In the genomic region with DNA sequence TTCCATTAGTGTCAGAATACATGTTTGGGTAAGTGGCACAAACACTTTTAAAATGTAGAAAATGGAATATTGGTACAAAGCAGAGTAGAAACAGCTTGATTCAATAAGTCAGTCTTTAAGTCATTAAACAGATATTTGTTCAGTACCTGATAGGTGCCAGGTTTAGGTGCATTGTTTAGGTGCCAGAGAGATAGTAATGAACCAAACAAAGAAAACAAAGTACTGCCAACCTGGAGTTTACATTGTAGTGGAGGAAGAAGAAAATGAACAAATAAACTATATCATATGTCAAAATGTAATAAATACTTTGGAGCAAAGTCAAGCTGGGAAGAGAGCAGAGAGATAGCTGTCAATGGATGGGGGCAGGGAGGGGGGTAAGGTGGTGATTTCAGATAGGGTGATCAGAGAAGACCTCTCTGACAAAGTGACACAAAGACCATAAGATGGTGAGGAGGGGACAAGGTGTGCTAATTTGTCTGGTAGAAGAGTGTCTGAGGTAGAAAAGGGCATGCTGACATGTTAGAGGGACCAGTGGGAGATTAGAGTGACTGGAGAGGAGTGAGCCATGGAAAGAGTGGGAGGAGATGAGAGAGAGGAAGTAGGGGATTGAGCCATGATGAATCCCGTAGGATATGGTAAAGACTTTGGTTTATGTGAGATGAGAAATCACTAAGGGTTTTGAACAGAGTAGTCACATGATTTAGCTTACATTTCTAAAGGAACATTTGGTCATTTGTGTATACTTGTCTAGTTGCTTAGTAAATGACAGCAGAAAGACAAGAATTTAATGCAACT, we compare ENCODE assay signal across 19 cellular contexts.
"Had no signal": no experiment of that assay in that cellular context is flagged by ENCODE, and none has a peak within 500 bp of the region (broad histone marks: within the 10 kb centered on the region; RNA-seq: fewer than 3 reads in every experiment).

No MANE protein-coding gene starts in this region.

- DNase-seq: activated B cell treated with CpG ODN at 0.5 μM for 24 hours; activated CD4-positive, alpha-beta T cell treated with anti-CD3 and anti-CD28 coated beads for 48 hours; activated CD8-positive, alpha-beta T cell treated with anti-CD3 and anti-CD28 coated beads for 36 hours; activated gamma-delta T cell; activated T-cell treated with anti-CD3 and anti-CD28 coated beads, Interleukin-2, amount 50 U/mL, for 48 hours; amygdala; cortex of kidney; effector CD4-positive, alpha-beta T cell; heart right ventricle; left colon; lower lobe of right lung; nephron progenitor cell; occipital lobe; stimulated activated CD4-positive, alpha-beta T cell treated with anti-CD3 and anti-CD28 coated beads, Interleukin-2, amount 100 ng/mL, for 48 hours; stimulated activated naive B cell treated with anti-CD40 and anti-IgM and Interleukin-4, amounts not matched to agents 10 μg/mL and 1 μg/mL and 100 μg/mL, for 72 hours; thyroid gland; uterus had no signal

- H3K4me3 ChIP-seq: gastroesophageal sphincter, heart right ventricle, lower lobe of right lung, thyroid gland, uterus had no signal

- ATAC-seq: activated CD8-positive, alpha-beta T cell treated with anti-CD3 and anti-CD28 coated beads for 36 hours; activated naive CD4-positive, alpha-beta T cell treated with anti-CD3 and anti-CD28 coated beads, Interleukin-2, amount 50 U/mL, for 72 hours; gastroesophageal sphincter; heart right ventricle; left colon; lower lobe of right lung; stimulated activated naive B cell treated with anti-CD40 and anti-IgM and Interleukin-4, amounts not matched to agents 10 μg/mL and 1 μg/mL and 100 μg/mL, for 72 hours had no signal
